ENCODE assay signal across 8 cellular contexts in genomic region chr5:109690456-109691247, GRCh38. TPM values are rescaled to one million over a fixed set of nuclear protein-coding genes. Genes with fewer than 3 reads are reported as not detected.
DNase-seq lines count a peak whose midpoint lies in the region; ATAC-seq and TF ChIP-seq lines count a peak whose summit lies in the region.

No MANE protein-coding gene starts in this region.

- peak overlapping the region; percentile 92 for H3K27ac Mint-ChIP-seq in activated T-helper 17 cell treated with anti-CD3 and anti-CD28 coated beads, Interleukin-2, amount 50 U/mL, for 72 hours

- TF ChIP-seq CTCF in AG09309 (IDR thresholded peaks at IDR 0.05; ENCODE audit: control insufficient read depth, insufficient read depth, low read depth, low read length, missing control alignments) = peak; percentile 78
- peak; percentile 33 to 80 (median 64) for TF ChIP-seq CTCF in Peyer's patch (IDR thresholded peaks at IDR 0.05)

- H3K4me3 ChIP-seq in AG09309 (ENCODE audit: control insufficient read depth, low read depth, low read length) (peak overlapping the region; percentile 88), Peyer's patch (peak overlapping the region; percentile 82 to 98 (median 86))

- peaks cover 45% of the 10 kb centered on the region for H3K4me1 Mint-ChIP-seq in activated T-helper 17 cell treated with anti-CD3 and anti-CD28 coated beads, Interleukin-2, amount 50 U/mL, for 72 hours

- no peaks in the 10 kb centered on the region for H3K9me3 Mint-ChIP-seq in activated T-helper 17 cell treated with anti-CD3 and anti-CD28 coated beads, Interleukin-2, amount 50 U/mL, for 72 hours

- peaks cover 12% of the 10 kb centered on the region for H3K36me3 Mint-ChIP-seq in activated T-helper 17 cell treated with anti-CD3 and anti-CD28 coated beads, Interleukin-2, amount 50 U/mL, for 72 hours (ENCODE audit: low read depth)

- DNase-seq in AG09309 (ENCODE audit: low read depth) (peak; percentile 59), HK-2 (ENCODE audit: unreplicated experiment) (peak; percentile 41), Peyer's patch (peak; percentile 77 to 92 (median 80)), fibroblast of gingiva (ENCODE audit: low read depth) (peak; percentile 85), myocyte (ENCODE audit: low read depth) (peak; percentile 90)
- DNase-seq in stimulated activated naive CD8-positive, alpha-beta T cell treated with anti-CD3 and anti-CD28 coated beads, Interleukin-15, Interleukin-2, amounts not matched to agents 100 U/mL and 50 U/mL, for 24 hours = peak; percentile 56

- peak overlapping the region; percentile 97 to 98 (median 98) for H3K27ac ChIP-seq in Peyer's patch

- H3K27me3 ChIP-seq in Peyer's patch = no peaks in the 10 kb centered on the region

- H3K4me3 Mint-ChIP-seq in activated T-helper 17 cell treated with anti-CD3 and anti-CD28 coated beads, Interleukin-2, amount 50 U/mL, for 72 hours = peak overlapping the region; percentile 99

- peak in 1 of 2 donors; percentile 26 for TF ChIP-seq POLR2A in Peyer's patch (IDR thresholded peaks at IDR 0.05)

- no peaks in the 10 kb centered on the region for H3K9me3 ChIP-seq in Peyer's patch

- H3K4me1 ChIP-seq in Peyer's patch = peaks cover 0 to 37% (median 14%) of the 10 kb centered on the region in 4 donors

- peak; percentile 18 for ATAC-seq in GM18909 (IDR thresholded peaks at IDR 0.05; ENCODE audit: poor library complexity, unreplicated experiment)
- peak; percentile 12 for ATAC-seq in activated T-helper 17 cell treated with anti-CD3 and anti-CD28 coated beads, Interleukin-2, amount 50 U/mL, for 72 hours (replicated peaks)
- ATAC-seq in stimulated activated naive CD8-positive, alpha-beta T cell treated with anti-CD3 and anti-CD28 coated beads, Interleukin-15, Interleukin-2, amounts not matched to agents 100 U/mL and 50 U/mL, for 24 hours = no peak

- no peaks in the 10 kb centered on the region for H3K27me3 Mint-ChIP-seq in activated T-helper 17 cell treated with anti-CD3 and anti-CD28 coated beads, Interleukin-2, amount 50 U/mL, for 72 hours

- no peaks in the 10 kb centered on the region for H3K36me3 ChIP-seq in Peyer's patch

RNA-seq across cellular contexts. Expression of gene MAN2A1, which starts 0.9 kb away (rescaled TPM):
- total RNA-seq in Peyer's patch (100 to 1,000 TPM in 2 of 4 donors, 10 to 100 TPM in 2; 52.8 to 112 (median 95.3) TPM), myocyte (84.9 and 92.2 TPM in 2 replicates)
- total RNA-seq in activated T-helper 17 cell treated with anti-CD3 and anti-CD28 coated beads, Interleukin-2, amount 50 U/mL, for 72 hours = 10 to 100 TPM; 17.8 to 28.1 TPM
- polyA plus RNA-seq in myocyte (2012) = 29.3 TPM
